In the genomic region with DNA sequence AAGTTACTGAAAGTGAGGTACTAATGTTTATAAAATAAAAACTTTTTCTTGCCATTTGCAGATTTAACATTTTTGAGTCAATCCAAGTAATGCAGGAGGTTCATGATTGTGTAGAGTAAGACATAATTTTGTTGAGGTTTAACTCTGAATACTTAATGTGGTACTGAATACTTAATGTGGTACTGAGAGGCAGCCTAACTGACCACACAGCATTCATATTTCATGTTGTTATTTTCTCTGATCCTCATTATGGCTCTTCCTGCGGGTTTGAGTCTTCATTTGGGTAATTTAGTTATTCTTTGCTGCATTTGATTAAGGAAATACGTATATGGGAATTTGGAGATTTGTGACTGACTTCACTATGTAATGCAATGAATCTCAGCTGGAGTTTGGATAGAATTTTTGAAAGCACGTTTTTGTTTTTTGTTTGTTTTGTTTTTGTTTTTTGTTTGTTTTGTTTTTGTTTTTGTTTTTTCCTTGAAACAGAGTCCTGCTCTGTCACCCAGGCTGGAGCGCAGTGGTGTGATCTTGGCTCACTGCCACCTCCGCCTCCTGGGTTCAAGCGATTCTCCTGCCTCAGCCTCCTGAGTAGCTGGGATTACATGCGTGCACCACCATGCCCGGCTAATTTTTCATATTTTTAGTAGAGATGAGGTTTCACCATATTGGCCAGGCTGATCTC, we compare ENCODE assay signal across 12 cellular contexts. TPM values are rescaled to one million over a fixed set of nuclear protein-coding genes. Genes with fewer than 3 reads are reported as not detected.
DNase-seq lines count a peak whose midpoint lies in the region; ATAC-seq lines count a peak whose summit lies in the region.
"Had no signal": no experiment of that assay in that cellular context is flagged by ENCODE, and none has a peak within 500 bp of the region (broad histone marks: within the 10 kb centered on the region; RNA-seq: fewer than 3 reads in every experiment).

No MANE protein-coding gene starts in this region.

- no peaks in the 10 kb centered on the region for H3K27me3 ChIP-seq in BLaER1
- no peaks in the 10 kb centered on the region for H3K27me3 ChIP-seq in HAP-1 (ENCODE audit: low read depth)
- H3K27me3 ChIP-seq in mesendoderm (ENCODE audit: insufficient read depth, low read length, poor library complexity), result no peaks in the 10 kb centered on the region
- H3K27me3 ChIP-seq: upper lobe of right lung had no signal

- H3K9me3 ChIP-seq in BLaER1 (no peaks in the 10 kb centered on the region), HAP-1 (no peaks in the 10 kb centered on the region)
- H3K9me3 ChIP-seq: prostate gland, upper lobe of right lung had no signal

- H3K4me1 ChIP-seq in BLaER1 (peaks cover 47% of the 10 kb centered on the region), HAP-1 (peaks cover 10% of the 10 kb centered on the region), mesendoderm (ENCODE audit: control insufficient read depth, low read depth, low read length) (peaks cover 4% of the 10 kb centered on the region)

- H3K36me3 ChIP-seq in BLaER1, result peaks cover 66% of the 10 kb centered on the region
- H3K36me3 ChIP-seq in HAP-1 (replicated peaks), result peaks cover 75% of the 10 kb centered on the region
- H3K36me3 ChIP-seq in mesendoderm (ENCODE audit: control insufficient read depth, insufficient read depth, low read length), result peaks cover 10% of the 10 kb centered on the region

- peak overlapping the region; percentile 89 for H3K4me2 ChIP-seq in BLaER1
- H3K4me2 ChIP-seq in mesendoderm (ENCODE audit: low read length), result peak overlapping the region; percentile 16

- H3K4me3 Mint-ChIP-seq in activated CD8-positive, alpha-beta T cell treated with anti-CD3 and anti-CD28 coated beads, Interleukin-2, amount 10 ng/mL, durations not matched to agents 7 days and 5 days, result peak overlapping the region; percentile 98

- peaks cover 46% of the 10 kb centered on the region for H3K4me1 Mint-ChIP-seq in activated CD8-positive, alpha-beta T cell treated with anti-CD3 and anti-CD28 coated beads, Interleukin-2, amount 10 ng/mL, durations not matched to agents 7 days and 5 days (ENCODE audit: low read depth)

- no peak overlapping the region for H2AK5ac ChIP-seq in mesendoderm (ENCODE audit: low read length)

- H3K4me3 ChIP-seq in BLaER1, result peak overlapping the region; percentile 90; the same call in 1 of the 2 replicates
- peak overlapping the region; percentile 95 for H3K4me3 ChIP-seq in HAP-1
- no peak overlapping the region for H3K4me3 ChIP-seq in mesendoderm (ENCODE audit: low read length)
- H3K4me3 ChIP-seq: prostate gland, upper lobe of right lung had no signal

- in situ Hi-C loops in HAP-1 (cut with MboI; ENCODE audit: low sequenced_read_pairs), result no loop called here

- H2BK5ac ChIP-seq in mesendoderm (ENCODE audit: low read length), result no peak overlapping the region

- ATAC-seq in activated CD8-positive, alpha-beta T cell treated with anti-CD3 and anti-CD28 coated beads, Interleukin-2, amount 10 ng/mL, durations not matched to agents 7 days and 5 days, result no peak
- ATAC-seq in HG03025 (IDR thresholded peaks at IDR 0.05; ENCODE audit: low FRiP score, unreplicated experiment), result no peak
- no peak for ATAC-seq in GM19351 (IDR thresholded peaks at IDR 0.05; ENCODE audit: unreplicated experiment)
- ATAC-seq: left lobe of liver, upper lobe of right lung had no signal

- no peak overlapping the region for H3K56ac ChIP-seq in mesendoderm (ENCODE audit: low read length)

- no peak overlapping the region for H4K8ac ChIP-seq in mesendoderm (ENCODE audit: low read depth, low read length)

- POLR2A ChIA-PET in activated CD8-positive, alpha-beta T cell treated with anti-CD3 and anti-CD28 coated beads, Interleukin-2, amount 10 ng/mL, durations not matched to agents 7 days and 5 days (lab: Charles Lee), result no interaction called here

- no peak overlapping the region for H3K18ac ChIP-seq in mesendoderm (ENCODE audit: low read length)

- no peak overlapping the region for H4K5ac ChIP-seq in mesendoderm (ENCODE audit: low read length)

- H2BK120ac ChIP-seq in mesendoderm (ENCODE audit: low read depth, low read length), result no peak overlapping the region

- 100% methylated on average over 1 of the region's 8 CpGs for WGBS in mesendoderm (ENCODE audit: extremely low coverage, insufficient coverage, low lambda C conversion rate)

- H3K27me3 Mint-ChIP-seq in activated CD8-positive, alpha-beta T cell treated with anti-CD3 and anti-CD28 coated beads, Interleukin-2, amount 10 ng/mL, durations not matched to agents 7 days and 5 days (ENCODE audit: low read depth), result no peaks in the 10 kb centered on the region

- H3K36me3 Mint-ChIP-seq in activated CD8-positive, alpha-beta T cell treated with anti-CD3 and anti-CD28 coated beads, Interleukin-2, amount 10 ng/mL, durations not matched to agents 7 days and 5 days (ENCODE audit: low read depth), result peaks cover 70% of the 10 kb centered on the region

- H4K20me1 ChIP-seq in BLaER1, result peaks cover 77% of the 10 kb centered on the region

- no peak overlapping the region for H3K4ac ChIP-seq in mesendoderm (ENCODE audit: low read depth, low read length)

- no peaks in the 10 kb centered on the region for H3K9me3 Mint-ChIP-seq in activated CD8-positive, alpha-beta T cell treated with anti-CD3 and anti-CD28 coated beads, Interleukin-2, amount 10 ng/mL, durations not matched to agents 7 days and 5 days (ENCODE audit: insufficient read depth)

- H3K27ac ChIP-seq in BLaER1, result no peak overlapping the region
- H3K27ac ChIP-seq in mesendoderm (ENCODE audit: low read depth, low read length), result no peak overlapping the region
- H3K27ac ChIP-seq: prostate gland, upper lobe of right lung had no signal

- no peak overlapping the region for H2BK15ac ChIP-seq in mesendoderm (replicated peaks; ENCODE audit: low read depth)

- H3K9ac ChIP-seq in BLaER1, result peak overlapping the region; percentile 45
- H3K9ac ChIP-seq in mesendoderm (ENCODE audit: low read length), result no peak overlapping the region

- DNase-seq in HAP-1 (ENCODE audit: low spot score in 2 of 2) (no peak), mesendoderm (no peak), LoVo (ENCODE audit: low spot score) (no peak)
- DNase-seq in activated CD8-positive, alpha-beta T cell treated with anti-CD3 and anti-CD28 coated beads, Interleukin-2, amount 10 ng/mL, durations not matched to agents 7 days and 5 days, result no peak
- DNase-seq in stimulated activated CD4-positive, alpha-beta T cell treated with anti-CD3 and anti-CD28 coated beads, Interleukin-4, amount 100 ng/mL, for 1 hour, result no peak
- DNase-seq: NCI-H1694 treated with DMSO at 0.1 percent for 48 hours, upper lobe of right lung had no signal

- H3K27ac Mint-ChIP-seq in activated CD8-positive, alpha-beta T cell treated with anti-CD3 and anti-CD28 coated beads, Interleukin-2, amount 10 ng/mL, durations not matched to agents 7 days and 5 days, result peak overlapping the region; percentile 66

- peaks cover 65% of the 10 kb centered on the region for H3K79me2 ChIP-seq in mesendoderm (ENCODE audit: control insufficient read depth, insufficient read depth, low read length)

- CTCF ChIA-PET in activated CD8-positive, alpha-beta T cell treated with anti-CD3 and anti-CD28 coated beads, Interleukin-2, amount 10 ng/mL, durations not matched to agents 7 days and 5 days (lab: Charles Lee), result interaction anchor here (1.0 to 1.7 kb wide), 2 partner anchors 18 to 171 kb away, joined by 3 to 5 read pairs; no protein-coding TSS in a partner anchor

- peaks cover 12% of the 10 kb centered on the region for H3K79me1 ChIP-seq in mesendoderm (ENCODE audit: low read length)

- H3K23ac ChIP-seq in mesendoderm (ENCODE audit: low read length), result no peak overlapping the region

RNA-seq across cellular contexts. Expression of a gene that starts 3.8 kb away (rescaled TPM):
- total RNA-seq in activated CD8-positive, alpha-beta T cell treated with anti-CD3 and anti-CD28 coated beads, Interleukin-2, amount 10 ng/mL, durations not matched to agents 7 days and 5 days, result 100 to 1,000 TPM; 399 to 420 TPM
- polyA plus RNA-seq in mesendoderm (2013, experiment 1 of 2), result 204 TPM
- 185 TPM for polyA plus RNA-seq in mesendoderm (2013, experiment 2 of 2)

RNA-seq across cellular contexts. Expression of a gene that starts 4.1 kb away (rescaled TPM):
- total RNA-seq in activated CD8-positive, alpha-beta T cell treated with anti-CD3 and anti-CD28 coated beads, Interleukin-2, amount 10 ng/mL, durations not matched to agents 7 days and 5 days, result 10 to 100 TPM; 62.1 to 71.3 TPM
- 23.8 TPM for polyA plus RNA-seq in mesendoderm (2013, experiment 1 of 2)
- 24.5 TPM for polyA plus RNA-seq in mesendoderm (2013, experiment 2 of 2)
